In genomic region chr15:68734886-68735285, GRCh38 we compare ENCODE assay signal across 15 cellular contexts.
A peak's percentile ranks its signal among the peaks of the same experiment; 100 is the strongest.
DNase-seq lines count a peak whose midpoint lies in the region; ATAC-seq and TF ChIP-seq lines count a peak whose summit lies in the region.
"Had no signal": no experiment of that assay in that cellular context is flagged by ENCODE, and none has a peak within 500 bp of the region (broad histone marks: within the 10 kb centered on the region; RNA-seq: fewer than 3 reads in every experiment).

No MANE protein-coding gene starts in this region.

- H3K27me3 ChIP-seq in Loucy (ENCODE audit: insufficient read depth, low read length, poor library complexity, severe bottlenecking) (no peaks in the 10 kb centered on the region), esophagus muscularis mucosa (no peaks in the 10 kb centered on the region), neuronal stem cell (ENCODE audit: control insufficient read depth in 3 of 3, insufficient read depth in 3 of 3, low read depth in 1 of 3, low read length in 3 of 3) (peaks cover 0 to 12% (median 0%) of the 10 kb centered on the region in 3 experiments)

- no peaks in the 10 kb centered on the region for H3K79me2 ChIP-seq in Loucy (ENCODE audit: insufficient read depth, low read length)

- POLR2A ChIA-PET in activated B cell treated with CpG ODN at 0.5 μM for 24 hours (lab: Charles Lee): interaction anchor here (0.6 to 2.4 kb wide), 3 partner anchors 60 to 681 kb away, joined by 4 to 13 read pairs (median 12); partner anchors contain the start of gene PIAS1

- H3K27ac ChIP-seq in esophagus muscularis mucosa (replicated peaks in 1 of 4) (no peak overlapping the region), neuronal stem cell (replicated peaks; ENCODE audit: low read length) (no peak overlapping the region)

- H3K4me2 ChIP-seq in Loucy (ENCODE audit: low read depth, low read length, poor library complexity, severe bottlenecking): peak overlapping the region; percentile 18
- no peak overlapping the region for H3K4me2 ChIP-seq in neuronal stem cell (ENCODE audit: insufficient read depth, low read length, poor library complexity, severe bottlenecking)

- H3K4me3 ChIP-seq in Loucy (ENCODE audit: low read length, poor library complexity, severe bottlenecking) (no peak overlapping the region), esophagus muscularis mucosa (no peak overlapping the region), neuronal stem cell (ENCODE audit: low read length in 2 of 2) (no peak overlapping the region)

- no peaks in the 10 kb centered on the region for H3F3A ChIP-seq in Loucy (ENCODE audit: low read depth)

- H3K14ac ChIP-seq in neuronal stem cell (ENCODE audit: low read length): no peak overlapping the region

- H3K9me3 ChIP-seq in Loucy (ENCODE audit: insufficient read depth, low read depth, low read length) (no peaks in the 10 kb centered on the region), esophagus muscularis mucosa (no peaks in the 10 kb centered on the region), neuronal stem cell (replicated peaks in 1 of 2; ENCODE audit: control insufficient read depth in 2 of 2, insufficient read depth in 1 of 2, low read depth in 1 of 2, low read length in 2 of 2) (no peaks in the 10 kb centered on the region)

- no peak overlapping the region for H4K91ac ChIP-seq in neuronal stem cell (ENCODE audit: low read depth, low read length, poor library complexity)

- H4K8ac ChIP-seq in neuronal stem cell (ENCODE audit: low read depth, low read length): no peak overlapping the region

- no peak overlapping the region for H2BK15ac ChIP-seq in neuronal stem cell (ENCODE audit: low read length)

- no peak overlapping the region for H2BK120ac ChIP-seq in neuronal stem cell (ENCODE audit: low read depth, low read length)

- ATAC-seq in activated B cell treated with CpG ODN at 0.5 μM for 24 hours (ENCODE audit: low read depth) (peak; percentile 42), memory B cell (ENCODE audit: low read depth) (peak; percentile 85)
- ATAC-seq: Panc1, SK-N-SH treated with all-trans-retinoic acid at 6 μM for 48 hours had no signal

- H3K27me3 Mint-ChIP-seq in activated B cell treated with CpG ODN at 0.5 μM for 24 hours: no peaks in the 10 kb centered on the region
- peaks cover 6% of the 10 kb centered on the region for H3K27me3 Mint-ChIP-seq in memory B cell

- intact Hi-C loops in activated B cell treated with CpG ODN at 0.5 μM for 24 hours (cut with micrococcal nuclease): loop anchor here (2.0 kb wide), 1 partner anchor 86 kb away; the partner anchor contains the start of gene ANP32A
- intact Hi-C loops in esophagus muscularis mucosa (cut with DNase I): loop anchor here (5.0 kb wide), 1 partner anchor 82 kb away; no protein-coding TSS in a partner anchor

- H3K36me3 Mint-ChIP-seq in activated B cell treated with CpG ODN at 0.5 μM for 24 hours (ENCODE audit: low read depth): no peaks in the 10 kb centered on the region
- no peaks in the 10 kb centered on the region for H3K36me3 Mint-ChIP-seq in memory B cell

- H2BK5ac ChIP-seq in neuronal stem cell (ENCODE audit: low read length): no peak overlapping the region

- no peak overlapping the region for H3K18ac ChIP-seq in neuronal stem cell (ENCODE audit: low read length)

- no peaks in the 10 kb centered on the region for H3K9me3 Mint-ChIP-seq in activated B cell treated with CpG ODN at 0.5 μM for 24 hours
- no peaks in the 10 kb centered on the region for H3K9me3 Mint-ChIP-seq in memory B cell

- TF ChIP-seq CTCF in Loucy (conservative IDR thresholded peaks at IDR 0.05; ENCODE audit: low read length): no peak
- TF ChIP-seq CTCF in activated B cell treated with CpG ODN at 0.5 μM for 24 hours (IDR thresholded peaks at IDR 0.05): no peak
- no peak for TF ChIP-seq CTCF in esophagus muscularis mucosa (IDR thresholded peaks at IDR 0.05)

- TF ChIP-seq POLR2A in esophagus muscularis mucosa (IDR thresholded peaks at IDR 0.05; ENCODE audit: low read depth): no peak

- H3K9ac ChIP-seq in Loucy (ENCODE audit: low read depth, low read length, poor library complexity, severe bottlenecking): no peak overlapping the region
- no peak overlapping the region for H3K9ac ChIP-seq in neuronal stem cell (ENCODE audit: low read depth, low read length, poor library complexity)

- H3K36me3 ChIP-seq in Loucy (ENCODE audit: insufficient read depth, low read length) (no peaks in the 10 kb centered on the region), esophagus muscularis mucosa (no peaks in the 10 kb centered on the region), neuronal stem cell (replicated peaks in 1 of 2; ENCODE audit: control insufficient read depth in 2 of 2, insufficient read depth in 2 of 2, low read length in 2 of 2) (no peaks in the 10 kb centered on the region)

- no peak overlapping the region for H2BK12ac ChIP-seq in neuronal stem cell (ENCODE audit: low read length)

- CTCF ChIA-PET in activated B cell treated with CpG ODN at 0.5 μM for 24 hours (lab: Charles Lee): interaction anchor here (0.7 to 1.7 kb wide), 4 partner anchors 60 to 184 kb away, joined by 3 to 8 read pairs (median 3); no protein-coding TSS in a partner anchor

- no peaks in the 10 kb centered on the region for H3K9me2 ChIP-seq in Loucy (replicated peaks; ENCODE audit: low read depth, low read length)

- H3K4me3 Mint-ChIP-seq in activated B cell treated with CpG ODN at 0.5 μM for 24 hours: peak overlapping the region; percentile 15
- H3K4me3 Mint-ChIP-seq in memory B cell: no peak overlapping the region

- no peak overlapping the region for H2AK5ac ChIP-seq in neuronal stem cell (ENCODE audit: low read depth, low read length)

- H3K27ac Mint-ChIP-seq in activated B cell treated with CpG ODN at 0.5 μM for 24 hours (no peak overlapping the region), memory B cell (no peak overlapping the region)

- peaks cover 30% of the 10 kb centered on the region for H3K4me1 Mint-ChIP-seq in activated B cell treated with CpG ODN at 0.5 μM for 24 hours
- H3K4me1 Mint-ChIP-seq in memory B cell: peaks cover 19% of the 10 kb centered on the region

- TF ChIP-seq EP300 in esophagus muscularis mucosa (IDR thresholded peaks at IDR 0.05): no peak

- H3K4me1 ChIP-seq in Loucy (ENCODE audit: insufficient read depth, low read length, poor library complexity, severe bottlenecking): peaks cover 9% of the 10 kb centered on the region
- H3K4me1 ChIP-seq in esophagus muscularis mucosa: peaks cover 17 to 29% (median 25%) of the 10 kb centered on the region in 4 donors
- peaks cover 3 to 7% of the 10 kb centered on the region in 2 donors for H3K4me1 ChIP-seq in neuronal stem cell (ENCODE audit: control insufficient read depth in 2 of 2, insufficient read depth in 1 of 2, low read depth in 1 of 2, low read length in 2 of 2)

- H3K23ac ChIP-seq in neuronal stem cell (ENCODE audit: low read depth, low read length, poor library complexity): no peak overlapping the region

- H2AFZ ChIP-seq in Loucy (ENCODE audit: low read length): no peak overlapping the region
- H2AFZ ChIP-seq in neuronal stem cell (ENCODE audit: low read length): no peak overlapping the region

- DNase-seq in activated B cell treated with CpG ODN at 0.5 μM for 24 hours (no peak), memory B cell (ENCODE audit: low spot score in 2 of 2) (no peak), AG08395 (ENCODE audit: low spot score) (no peak), GDM1 (lab: John Stamatoyannopoulos, UW) (no peak), esophagus muscularis mucosa (ENCODE audit: extremely low spot score) (no peak), neuronal stem cell (ENCODE audit: low spot score) (no peak)
- DNase-seq: C1 segment of cervical spinal cord, EL, NCI-H1092, NCI-H1436 treated with DMSO at 0.1 percent for 48 hours, NCI-H1930, NCI-H510A had no signal

- no peaks in the 10 kb centered on the region for H4K20me1 ChIP-seq in Loucy (ENCODE audit: insufficient read depth, low read length, poor library complexity, severe bottlenecking)

- H3K4ac ChIP-seq in neuronal stem cell (ENCODE audit: low read length): no peak overlapping the region

- H3K79me1 ChIP-seq in neuronal stem cell (ENCODE audit: low read depth, low read length): no peaks in the 10 kb centered on the region
